Comparison of ENCODE assay signal across 15 cellular contexts in the genomic region with DNA sequence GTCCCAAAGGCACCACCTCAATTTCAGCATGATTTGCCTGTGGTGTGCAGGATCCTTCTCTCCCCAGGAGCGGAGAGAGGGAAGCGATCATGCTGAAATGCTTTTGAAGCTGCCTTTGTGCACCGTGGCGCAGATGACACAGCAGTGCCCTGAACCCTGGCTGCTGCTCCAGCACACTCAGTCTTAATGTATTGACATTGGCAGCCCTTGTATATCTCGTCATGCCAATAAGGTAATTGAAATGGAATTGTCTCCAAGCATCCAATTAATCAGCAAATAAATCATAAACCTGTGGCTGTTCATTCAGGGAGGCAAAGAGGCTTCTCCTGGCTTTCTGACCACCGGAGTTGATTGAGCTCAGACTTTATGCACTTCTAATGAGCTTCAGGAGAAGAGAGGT.
DNase-seq lines count a peak whose midpoint lies in the region; ATAC-seq and TF ChIP-seq lines count a peak whose summit lies in the region.
"Had no signal": no experiment of that assay in that cellular context is flagged by ENCODE, and none has a peak within 500 bp of the region (broad histone marks: within the 10 kb centered on the region; RNA-seq: fewer than 3 reads in every experiment).

No MANE protein-coding gene starts in this region.

- H3K9me3 ChIP-seq in mammary epithelial cell (replicated peaks; ENCODE audit: insufficient read depth, low read length): no peaks in the 10 kb centered on the region
- H3K9me3 ChIP-seq in CD8-positive, alpha-beta memory T cell (ENCODE audit: low read length): no peaks in the 10 kb centered on the region
- H3K9me3 ChIP-seq: tibial nerve had no signal

- DNase-seq in MCF 10A (ENCODE audit: unreplicated experiment): peak; percentile 17
- DNase-seq in mammary epithelial cell: no peak
- peak; percentile 89 for DNase-seq in NCI-H510A treated with DMSO at 0.1 percent for 48 hours (lab: John Stamatoyannopoulos, UW)
- DNase-seq in astrocyte of the spinal cord (ENCODE audit: low read depth, low spot score): peak; percentile 50
- no peak for DNase-seq in CD8-positive, alpha-beta memory T cell
- DNase-seq in NCI-H82 (lab: John Stamatoyannopoulos, UW): no peak
- DNase-seq: activated CD4-positive, CD25-positive, alpha-beta regulatory T cell treated with anti-CD3 and anti-CD28 coated beads, Interleukin-2, amount 50 U/mL, for 72 hours; brain microvascular endothelial cell; H7; NCI-H524 treated with DMSO at 0.1 percent for 48 hours; occipital lobe had no signal

- no peak overlapping the region for H3K4me3 ChIP-seq in mammary epithelial cell (replicated peaks in 1 of 3; ENCODE audit: insufficient read depth in 1 of 3, low read depth in 2 of 3, low read length in 3 of 3)
- H3K4me3 ChIP-seq in astrocyte of the spinal cord (ENCODE audit: low read depth, low read length): no peak overlapping the region
- H3K4me3 ChIP-seq in CD8-positive, alpha-beta memory T cell (ENCODE audit: low read length): no peak overlapping the region
- H3K4me3 ChIP-seq: tibial nerve had no signal

- no TSS peak for BruUV-seq in MCF 10A (replicated peaks; lab: Mats Ljungman, UMichigan)
- no TSS peak for BruUV-seq in mammary epithelial cell (replicated peaks; lab: Mats Ljungman, UMichigan)

- dilution Hi-C loops in mammary epithelial cell (cut with HindIII; ENCODE audit: low sequenced_read_pairs): loop anchor here (5.0 kb wide), 1 partner anchor 49 kb away; no protein-coding TSS in a partner anchor

- no peak overlapping the region for H3K27ac ChIP-seq in mammary epithelial cell (ENCODE audit: insufficient read depth, low read depth, low read length)
- no peak overlapping the region for H3K27ac ChIP-seq in CD8-positive, alpha-beta memory T cell (ENCODE audit: low read depth, low read length)
- H3K27ac ChIP-seq: 22Rv1, brain microvascular endothelial cell, tibial nerve had no signal

- no peak overlapping the region for H3K4me2 ChIP-seq in mammary epithelial cell (ENCODE audit: insufficient read depth, low read depth, low read length)

- H3K4me1 Mint-ChIP-seq in MCF 10A (ENCODE audit: insufficient read depth, unreplicated experiment): peaks cover 48% of the 10 kb centered on the region
- H3K4me1 Mint-ChIP-seq in CD8-positive, alpha-beta memory T cell: no peaks in the 10 kb centered on the region

- 74% methylated on average over 6 of the region's 6 CpGs for whole genome bisulfite sequencing in mammary epithelial cell (ENCODE audit: low coverage, missing lambda C conversion rate)

- intact Hi-C loops in MCF 10A (cut with micrococcal nuclease) (loop anchor here (10.0 kb wide), 1 partner anchor 177 kb away; no protein-coding TSS in a partner anchor), mammary epithelial cell (cut with micrococcal nuclease) (no loop called here)

- no peaks in the 10 kb centered on the region for H3K27me3 Mint-ChIP-seq in MCF 10A (ENCODE audit: insufficient read depth, unreplicated experiment)
- peaks cover 25 to 57% of the 10 kb centered on the region in 2 donors for H3K27me3 Mint-ChIP-seq in CD8-positive, alpha-beta memory T cell

- TF ChIP-seq CTCF in MCF 10A (IDR thresholded peaks at IDR 0.05; ENCODE audit: unreplicated experiment) (no peak), mammary epithelial cell (conservative IDR thresholded peaks at IDR 0.05 in 1 of 2, IDR thresholded peaks at IDR 0.05 in 1 of 2; ENCODE audit: extremely low read depth in 1 of 2, insufficient read depth in 1 of 2, low read depth in 1 of 2, low read length in 2 of 2) (no peak), astrocyte of the spinal cord (IDR thresholded peaks at IDR 0.05; ENCODE audit: low read depth, low read length) (no peak)

- H3K79me2 ChIP-seq in mammary epithelial cell (ENCODE audit: insufficient read depth, low read length): no peaks in the 10 kb centered on the region

- H2AFZ ChIP-seq in mammary epithelial cell (ENCODE audit: low read depth, low read length): no peak overlapping the region

- H4K20me1 ChIP-seq in mammary epithelial cell (ENCODE audit: insufficient read depth, low read length): no peaks in the 10 kb centered on the region

- H3K27ac Mint-ChIP-seq in MCF 10A (ENCODE audit: low read depth, unreplicated experiment): no peak overlapping the region
- no peak overlapping the region for H3K27ac Mint-ChIP-seq in CD8-positive, alpha-beta memory T cell

- H3K36me3 ChIP-seq in mammary epithelial cell (ENCODE audit: insufficient read depth, low read length): no peaks in the 10 kb centered on the region
- H3K36me3 ChIP-seq in CD8-positive, alpha-beta memory T cell (ENCODE audit: insufficient read depth, low read length): no peaks in the 10 kb centered on the region
- H3K36me3 ChIP-seq: brain microvascular endothelial cell, tibial nerve had no signal

- ATAC-seq in GM21390 (IDR thresholded peaks at IDR 0.05; ENCODE audit: unreplicated experiment) (no peak), GM21723 (IDR thresholded peaks at IDR 0.05; ENCODE audit: unreplicated experiment) (no peak)

- CTCF ChIA-PET in MCF 10A (lab: Yijun Ruan, JAX): no interaction called here
- CTCF ChIA-PET in mammary epithelial cell (lab: Charles Lee; ENCODE audit: low non-redundant PET): interaction anchor here (0.5 kb wide), 1 partner anchor 344 kb away, joined by 3 read pairs; no protein-coding TSS in a partner anchor
- CTCF ChIA-PET in CD8-positive, alpha-beta memory T cell (lab: Charles Lee): no interaction called here

- H3K4me3 Mint-ChIP-seq in MCF 10A (ENCODE audit: unreplicated experiment): no peak overlapping the region
- no peak overlapping the region for H3K4me3 Mint-ChIP-seq in CD8-positive, alpha-beta memory T cell

- no peak overlapping the region for H3K9ac ChIP-seq in mammary epithelial cell (ENCODE audit: insufficient read depth, low read length)

- no peaks in the 10 kb centered on the region for H3K36me3 Mint-ChIP-seq in MCF 10A (ENCODE audit: insufficient read depth, unreplicated experiment)
- no peaks in the 10 kb centered on the region for H3K36me3 Mint-ChIP-seq in CD8-positive, alpha-beta memory T cell

- POLR2A ChIA-PET in MCF 10A (lab: Yijun Ruan, JAX): interaction anchor here (0.5 kb wide), 1 partner anchor 1373 kb away, joined by 3 read pairs; no protein-coding TSS in a partner anchor
- POLR2A ChIA-PET in CD8-positive, alpha-beta memory T cell (lab: Charles Lee): no interaction called here

- no peaks in the 10 kb centered on the region for H3K27me3 ChIP-seq in mammary epithelial cell (ENCODE audit: insufficient read depth, low read length)
- peaks cover 6% of the 10 kb centered on the region for H3K27me3 ChIP-seq in CD8-positive, alpha-beta memory T cell (ENCODE audit: insufficient read depth, low read length, poor library complexity, severe bottlenecking)
- H3K27me3 ChIP-seq: brain microvascular endothelial cell had no signal

- in situ Hi-C loops in mammary epithelial cell (cut with MboI; ENCODE audit: low sequenced_read_pairs in 2 of 2) (no loop called here), astrocyte of the spinal cord (cut with HindIII; ENCODE audit: low sequenced_read_pairs) (no loop called here)

- H3K4me1 ChIP-seq in mammary epithelial cell (ENCODE audit: insufficient read depth, low read length): peaks cover 28% of the 10 kb centered on the region
- H3K4me1 ChIP-seq in CD8-positive, alpha-beta memory T cell (ENCODE audit: insufficient read depth, low read length): no peaks in the 10 kb centered on the region

- no peaks in the 10 kb centered on the region for H3K9me3 Mint-ChIP-seq in MCF 10A (ENCODE audit: unreplicated experiment)
- peaks cover 0 to 6% (median 0%) of the 10 kb centered on the region in 5 donors for H3K9me3 Mint-ChIP-seq in CD8-positive, alpha-beta memory T cell

Comparison
In these comparisons a context has a peak if more than half of its experiments do, and no peak if none do; other contexts are left out.
1. DNase-seq: peak in MCF 10A (single experiment), NCI-H510A treated with DMSO at 0.1 percent for 48 hours (single experiment) and astrocyte of the spinal cord (single experiment); none in mammary epithelial cell (single experiment), CD8-positive, alpha-beta memory T cell (0 of 5) and NCI-H82 (single experiment).